1 cellular context compared by ENCODE assay signal in genomic region chr16:47143677-47144558, GRCh38.
TF ChIP-seq lines count a peak whose summit lies in the region.

TSS of gene NETO2 (minus strand) at chr16:47143945. CDS start at chr16:47143612, 333 bp downstream.

TF ChIP-seq in K562, 482 proteins besides CTCF, POLR2A, EP300 and RAD21 (continued from another document and continues in another):
- no peak for TF ChIP-seq RNF219 (CRISPR knock-in tag; IDR thresholded peaks at IDR 0.05)
- no peak for TF ChIP-seq MITF (IDR thresholded peaks at IDR 0.05)
- TF ChIP-seq HOXB6 (CRISPR knock-in tag; IDR thresholded peaks at IDR 0.05; ENCODE audit: borderline replicate concordance) = no peak
- TF ChIP-seq SIN3A (IDR thresholded peaks at IDR 0.05; ENCODE audit: borderline replicate concordance in 2 of 2, control insufficient read depth in 1 of 2, low read depth in 2 of 2, low read length in 2 of 2) = no peak
- 0 out of 2 replicates have a peak, but pooled peaks have one; percentile 20 for TF ChIP-seq ZNF41 (CRISPR knock-in tag; conservative IDR thresholded peaks at IDR 0.05)
- TF ChIP-seq L3MBTL2 (IDR thresholded peaks at IDR 0.05) = peak; percentile 97
- no peak for TF ChIP-seq ZNF507 (tag; conservative IDR thresholded peaks at IDR 0.05)
- TF ChIP-seq ZNF140 (CRISPR knock-in tag; IDR thresholded peaks at IDR 0.05) = no peak
- TF ChIP-seq ZNF740 (CRISPR knock-in tag; IDR thresholded peaks at IDR 0.05) = no peak
- no peak for TF ChIP-seq ZNF740 (tag; IDR thresholded peaks at IDR 0.05)
- TF ChIP-seq ZBTB17 (CRISPR knock-in tag; IDR thresholded peaks at IDR 0.05) = no peak
- no peak for TF ChIP-seq LEF1 (IDR thresholded peaks at IDR 0.05)
- no peak for TF ChIP-seq KHSRP (IDR thresholded peaks at IDR 0.05)
- TF ChIP-seq PYGO2 (tag; IDR thresholded peaks at IDR 0.05) = no peak
- TF ChIP-seq EGR1 (conservative IDR thresholded peaks at IDR 0.05) = no peak
- no peak for TF ChIP-seq MTA3 (IDR thresholded peaks at IDR 0.05; ENCODE audit: borderline replicate concordance)
- TF ChIP-seq NFE2 (IDR thresholded peaks at IDR 0.05; ENCODE audit: low read depth) = no peak
- no peak for TF ChIP-seq ZBTB1 (CRISPR knock-in tag; IDR thresholded peaks at IDR 0.05; ENCODE audit: borderline replicate concordance, low read depth)
- no peak for TF ChIP-seq TFE3 (CRISPR knock-in tag; IDR thresholded peaks at IDR 0.05)
- no peak for TF ChIP-seq DACH1 (IDR thresholded peaks at IDR 0.05; ENCODE audit: partially characterized antibody)
- TF ChIP-seq CREB3 (tag; conservative IDR thresholded peaks at IDR 0.05; ENCODE audit: low read depth) = no peak
- TF ChIP-seq ZNF280A (IDR thresholded peaks at IDR 0.05; ENCODE audit: low read depth, partially characterized antibody) = no peak
- 0 out of 2 replicates have a peak, but pooled peaks have one; percentile 16 for TF ChIP-seq ETS1 (conservative IDR thresholded peaks at IDR 0.05; ENCODE audit: control insufficient read depth, low read depth, low read length)
- TF ChIP-seq EZH2 (IDR thresholded peaks at IDR 0.05; ENCODE audit: borderline replicate concordance, low read depth, low read length) = no peak
- TF ChIP-seq ZBTB34 (CRISPR knock-in tag; IDR thresholded peaks at IDR 0.05) = no peak
- TF ChIP-seq JUNB (CRISPR knock-in tag; conservative IDR thresholded peaks at IDR 0.05) = no peak
- no peak for TF ChIP-seq COPS2 (conservative IDR thresholded peaks at IDR 0.05)
- no peak for TF ChIP-seq ZNF408 (CRISPR knock-in tag; IDR thresholded peaks at IDR 0.05; ENCODE audit: low read depth)
- no peak for TF ChIP-seq ZFP1 (CRISPR knock-in tag; IDR thresholded peaks at IDR 0.05)
- TF ChIP-seq ZNF175 (CRISPR knock-in tag; IDR thresholded peaks at IDR 0.05; ENCODE audit: low read depth) = 0 out of 2 replicates have a peak, but pooled peaks have one; percentile 34
- no peak for TF ChIP-seq POLR2B (IDR thresholded peaks at IDR 0.05; ENCODE audit: low read depth, partially characterized antibody)
- no peak for TF ChIP-seq ETV1 (tag; conservative IDR thresholded peaks at IDR 0.05; ENCODE audit: low read depth)
- TF ChIP-seq TCF3 (CRISPR knock-in tag; IDR thresholded peaks at IDR 0.05) = no peak
- no peak for TF ChIP-seq HNRNPH1 (optimal IDR thresholded peaks at IDR 0.05; ENCODE audit: low read depth, low read length)
- no peak for TF ChIP-seq TAF15 (IDR thresholded peaks at IDR 0.05; ENCODE audit: low read depth, low read length)
- no peak for TF ChIP-seq FOS (IDR thresholded peaks at IDR 0.05; ENCODE audit: extremely low read depth, insufficient read length)
- TF ChIP-seq ELF1 (tag; IDR thresholded peaks at IDR 0.05) = no peak
- no peak for TF ChIP-seq FOXP4 (CRISPR knock-in tag; IDR thresholded peaks at IDR 0.05; ENCODE audit: borderline replicate concordance)
- TF ChIP-seq VEZF1 (CRISPR knock-in tag; IDR thresholded peaks at IDR 0.05) = peak; percentile 58
- TF ChIP-seq FUS (optimal IDR thresholded peaks at IDR 0.05; ENCODE audit: low read depth, low read length) = no peak
- no peak for TF ChIP-seq ZNF134 (CRISPR knock-in tag; conservative IDR thresholded peaks at IDR 0.05)
- TF ChIP-seq SP2 (IDR thresholded peaks at IDR 0.05; ENCODE audit: extremely low read depth, low read depth, low read length, poor library complexity, severe bottlenecking) = no peak
- no peak for TF ChIP-seq CHD4 (IDR thresholded peaks at IDR 0.05; ENCODE audit: insufficient read depth, insufficient replicate concordance, low read depth, low read length, poor library complexity, severe bottlenecking)
- TF ChIP-seq ARID3A (IDR thresholded peaks at IDR 0.05; ENCODE audit: borderline replicate concordance, low read depth, low read length) = no peak
- TF ChIP-seq RUNX1 (IDR thresholded peaks at IDR 0.05; ENCODE audit: low read depth) = no peak
- TF ChIP-seq ETV5 (CRISPR knock-in tag; IDR thresholded peaks at IDR 0.05; ENCODE audit: low read depth) = no peak
- no peak for TF ChIP-seq TOE1 (IDR thresholded peaks at IDR 0.05; ENCODE audit: borderline replicate concordance)
- TF ChIP-seq TOE1 (CRISPR knock-in tag; IDR thresholded peaks at IDR 0.05; ENCODE audit: borderline replicate concordance, low read depth) = no peak
- no peak for TF ChIP-seq USF2 (CRISPR knock-in tag; IDR thresholded peaks at IDR 0.05)
